Comparison of ENCODE assay signal across 23 cellular contexts in the genomic region with DNA sequence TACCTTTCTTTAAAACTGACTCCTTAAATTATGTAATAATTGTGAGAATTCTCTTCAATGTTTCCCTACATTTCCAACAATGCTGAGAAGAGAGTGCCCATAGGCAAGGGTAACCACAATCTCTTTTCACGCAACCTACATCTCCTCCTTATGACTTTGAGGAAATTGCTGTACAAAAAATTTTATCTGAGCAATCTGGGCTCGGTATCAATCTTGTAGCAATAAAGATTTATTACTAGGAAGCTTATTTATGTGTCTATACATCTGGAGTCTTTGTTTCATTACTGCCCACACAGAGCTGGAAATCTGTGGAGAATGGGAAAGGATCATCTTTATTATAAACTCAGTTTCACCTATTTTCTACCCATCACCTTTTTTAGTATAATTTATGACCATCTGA.
"Had no signal": no experiment of that assay in that cellular context is flagged by ENCODE, and none has a peak within 500 bp of the region (broad histone marks: within the 10 kb centered on the region; RNA-seq: fewer than 3 reads in every experiment).

No MANE protein-coding gene starts in this region.

- DNase-seq: colonic mucosa; cortex of kidney; dermis blood vessel endothelial cell; dorsolateral prefrontal cortex; effector CD4-positive, alpha-beta T cell; effector CD8-positive, alpha-beta T cell; effector memory CD4-positive, alpha-beta T cell; effector memory CD8-positive, alpha-beta T cell; endodermal cell; erythroblast; esophagus squamous epithelium; foreskin fibroblast; foreskin keratinocyte; foreskin melanocyte; gastrocnemius medialis; glutamatergic neuron; head of caudate nucleus; heart left ventricle; heart right ventricle had no signal

- H3K36me3 ChIP-seq: colonic mucosa, esophagus muscularis mucosa, esophagus squamous epithelium, gastrocnemius medialis, gastroesophageal sphincter, heart left ventricle, heart right ventricle had no signal

- H3K9me3 ChIP-seq: colonic mucosa, esophagus muscularis mucosa, esophagus squamous epithelium, gastrocnemius medialis, gastroesophageal sphincter, heart left ventricle had no signal

- ATAC-seq: effector memory CD8-positive, alpha-beta T cell; esophagus mucosa; foreskin keratinocyte; gastrocnemius medialis; gastroesophageal sphincter; heart left ventricle; heart right ventricle had no signal

- H3K4me3 ChIP-seq: colonic mucosa, coronary artery, dorsolateral prefrontal cortex, esophagus muscularis mucosa, esophagus squamous epithelium, gastrocnemius medialis, gastroesophageal sphincter, heart left ventricle, heart right ventricle had no signal

- H3K4me1 ChIP-seq: colonic mucosa, esophagus muscularis mucosa, esophagus squamous epithelium, foreskin keratinocyte, gastrocnemius medialis, gastroesophageal sphincter, heart left ventricle, heart right ventricle had no signal
